ENCODE assay signal across 1 cellular context in genomic region chr2:26846881-26847662, GRCh38.
TF ChIP-seq lines count a peak whose summit lies in the region.

No MANE protein-coding gene starts in this region.

TF ChIP-seq in HepG2, 621 proteins besides CTCF, POLR2A, EP300 and RAD21:
- TF ChIP-seq LRRFIP1 (CRISPR knock-in tag; conservative IDR thresholded peaks at IDR 0.05): no peak
- TF ChIP-seq NFKB2 (CRISPR knock-in tag; IDR thresholded peaks at IDR 0.05; ENCODE audit: borderline replicate concordance): 0 out of 2 replicates have a peak, but pooled peaks have one; percentile 4
- no peak for TF ChIP-seq MAFG (CRISPR knock-in tag; IDR thresholded peaks at IDR 0.05)
- TF ChIP-seq HIVEP1 (CRISPR knock-in tag; IDR thresholded peaks at IDR 0.05): 0 out of 2 replicates have a peak, but pooled peaks have one; percentile 2
- TF ChIP-seq CBX5 (CRISPR knock-in tag; IDR thresholded peaks at IDR 0.05; ENCODE audit: borderline replicate concordance): no peak
- peak; percentile 44; the same call in 1 of the 2 replicates for TF ChIP-seq EZH2 (conservative IDR thresholded peaks at IDR 0.05; ENCODE audit: low read depth, low read length)
- TF ChIP-seq ZNF724P (CRISPR knock-in tag; IDR thresholded peaks at IDR 0.05; ENCODE audit: borderline replicate concordance): 0 out of 2 replicates have a peak, but pooled peaks have one; percentile 27
- no peak for TF ChIP-seq ZNF256 (CRISPR knock-in tag; conservative IDR thresholded peaks at IDR 0.05)
